Comparison of ENCODE assay signal across 27 cellular contexts in genomic region chr7:51279391-51280023, GRCh38. TPM values are rescaled to one million over a fixed set of nuclear protein-coding genes. Genes with fewer than 3 reads are reported as not detected.
DNase-seq lines count a peak whose midpoint lies in the region; ATAC-seq, FAIRE-seq and TF ChIP-seq lines count a peak whose summit lies in the region.
"Had no signal": no experiment of that assay in that cellular context is flagged by ENCODE, and none has a peak within 500 bp of the region (broad histone marks: within the 10 kb centered on the region; RNA-seq: fewer than 3 reads in every experiment).

No MANE protein-coding gene starts in this region.

- H3K27me3 ChIP-seq in SJCRH30 (no peaks in the 10 kb centered on the region), psoas muscle (ENCODE audit: insufficient read depth in 3 of 3, low read length in 2 of 3) (no peaks in the 10 kb centered on the region), body of pancreas (no peaks in the 10 kb centered on the region), PC-9 (ENCODE audit: insufficient read depth, low read depth) (no peaks in the 10 kb centered on the region)
- H3K27me3 ChIP-seq: breast epithelium, neutrophil, upper lobe of left lung had no signal

- H3F3A ChIP-seq in PC-9 (ENCODE audit: insufficient read depth, low read depth), result 0 out of 2 replicates have a peak, but pooled peaks cover 7% of the 10 kb centered on the region

- TF ChIP-seq POLR2A in body of pancreas (IDR thresholded peaks at IDR 0.05), result no peak

- FAIRE-seq in islet of Langerhans (lab: Jason Lieb, UNC), result peak; percentile 79
- FAIRE-seq: H54, HTR-8/SVneo, K562 had no signal

- 40 to 66% (median 51%) methylated on average over 6 of the region's 6 CpGs for WGBS in psoas muscle, 3 donors
- 85% methylated on average over 6 of the region's 6 CpGs for WGBS in body of pancreas, 2 donors

- H3K36me3 ChIP-seq in SJCRH30 (no peaks in the 10 kb centered on the region), psoas muscle (ENCODE audit: insufficient read depth in 1 of 2, low read depth in 1 of 2) (no peaks in the 10 kb centered on the region), body of pancreas (replicated peaks in 1 of 2; ENCODE audit: insufficient read depth in 1 of 2, low read depth in 2 of 2) (no peaks in the 10 kb centered on the region), PC-9 (ENCODE audit: low read depth) (no peaks in the 10 kb centered on the region)
- H3K36me3 ChIP-seq: breast epithelium, left ventricle myocardium inferior, neutrophil, upper lobe of left lung had no signal

- peaks cover 20% of the 10 kb centered on the region for H3K4me1 ChIP-seq in SJCRH30
- peaks cover 41% of the 10 kb centered on the region for H3K4me1 ChIP-seq in psoas muscle
- peaks cover 42% of the 10 kb centered on the region for H3K4me1 ChIP-seq in body of pancreas
- no peaks in the 10 kb centered on the region; the same call in 1 of the 2 replicates for H3K4me1 ChIP-seq in PC-9 (replicated peaks; ENCODE audit: insufficient read depth)
- H3K4me1 ChIP-seq: breast epithelium, upper lobe of left lung had no signal

- DNase-seq in Ammon's horn (ENCODE audit: low spot score), result peak; percentile 2
- peak in 1 of 2 experiments; percentile 37 for DNase-seq in SJCRH30
- no peak for DNase-seq in psoas muscle
- DNase-seq in body of pancreas, result no peak
- DNase-seq in left colon, result no peak
- DNase-seq in pons (ENCODE audit: low spot score), result no peak
- DNase-seq in PC-9, result no peak
- DNase-seq: activated CD4-positive, alpha-beta T cell treated with anti-CD3 and anti-CD28 coated beads for 36 hours; AML-193; CD4-positive, alpha-beta memory T cell; left ventricle myocardium inferior; mesendoderm; NCI-H1105; SHP77 treated with DMSO at 0.1 percent for 48 hours; upper lobe of left lung had no signal

- no peak overlapping the region for H3K4me2 ChIP-seq in PC-9

- CTCF ChIA-PET in PC-9 (lab: Charles Lee), result no interaction called here

- H3K27ac ChIP-seq in SJCRH30 (peak overlapping the region; percentile 69), psoas muscle (peak overlapping the region; percentile 92), body of pancreas (no peak overlapping the region), PC-9 (no peak overlapping the region)
- H3K27ac ChIP-seq: breast epithelium, neutrophil, upper lobe of left lung had no signal

- H2AFZ ChIP-seq in PC-9, result no peak overlapping the region

- H3K4me3 ChIP-seq in SJCRH30 (no peak overlapping the region), psoas muscle (no peak overlapping the region), body of pancreas (no peak overlapping the region), PC-9 (no peak overlapping the region)
- H3K4me3 ChIP-seq: breast epithelium, K562, left ventricle myocardium inferior, upper lobe of left lung had no signal

- H4K20me1 ChIP-seq in PC-9 (ENCODE audit: insufficient read depth), result peaks cover 3% of the 10 kb centered on the region; the same call in 1 of the 2 replicates

- no peak for ATAC-seq in psoas muscle
- ATAC-seq in body of pancreas, result no peak
- ATAC-seq in left colon, result no peak
- ATAC-seq: activated CD4-positive, alpha-beta T cell treated with anti-CD3 and anti-CD28 coated beads for 36 hours; activated T-helper 17 cell treated with anti-CD3 and anti-CD28 coated beads, Interleukin-2, amount 50 U/mL, for 72 hours; K562; Panc1; stimulated activated memory B cell treated with anti-CD40 and anti-IgM and Interleukin-4, amounts not matched to agents 10 μg/mL and 1 μg/mL and 100 μg/mL, for 72 hours had no signal

- TF ChIP-seq CTCF in psoas muscle (IDR thresholded peaks at IDR 0.05) (no peak), body of pancreas (IDR thresholded peaks at IDR 0.05) (no peak), PC-9 (conservative IDR thresholded peaks at IDR 0.05) (no peak)

- intact Hi-C loops in psoas muscle (cut with DNase I) (loop anchor here (2.0 to 5.0 kb wide), 2 partner anchors 35 to 47 kb away; no protein-coding TSS in a partner anchor), body of pancreas (cut with DNase I) (no loop called here), left colon (cut with DNase I, micrococcal nuclease) (no loop called here), PC-9 (cut with micrococcal nuclease; ENCODE audit: unreplicated experiment) (no loop called here)

- no peaks in the 10 kb centered on the region for H3K9me3 ChIP-seq in SJCRH30 (replicated peaks)
- H3K9me3 ChIP-seq in psoas muscle, result no peaks in the 10 kb centered on the region
- no peaks in the 10 kb centered on the region for H3K9me3 ChIP-seq in body of pancreas
- peaks cover 9% of the 10 kb centered on the region for H3K9me3 ChIP-seq in PC-9 (ENCODE audit: insufficient read depth, low read depth)
- H3K9me3 ChIP-seq: breast epithelium, neutrophil had no signal

- peaks cover 17% of the 10 kb centered on the region; the same call in 1 of the 2 replicates for H3K79me2 ChIP-seq in PC-9 (ENCODE audit: low read depth)

- no peaks in the 10 kb centered on the region for H3K9me2 ChIP-seq in PC-9 (ENCODE audit: insufficient read depth)

- BruUV-seq in PC-9 (replicated peaks; lab: Mats Ljungman, UMichigan), result no TSS peak

- POLR2A ChIA-PET in PC-9 (lab: Charles Lee; ENCODE audit: unreplicated experiment), result no interaction called here

RNA-seq across cellular contexts. Expression of gene COBL, which starts 37.1 kb away (rescaled TPM):
- 0.03 and 0.04 TPM in 2 replicates for total RNA-seq in SJCRH30 (2014; rRNA removed; shearing (Covaris generic))
- total RNA-seq in psoas muscle (100 to 1,000 TPM in 3 of 4 donors, 10 to 100 TPM in 1; 57.5 to 139 (median 117) TPM), body of pancreas (10 to 100 TPM; 22.3 to 25.4 TPM), left colon (10 to 100 TPM; 66.1 to 75.7 TPM), PC-9 (2021) (49.4 and 51.4 TPM in 2 replicates)
- 100 to 1,000 TPM in 2 of 3 donors, 10 to 100 TPM in 1; 59.5 to 122 (median 115) TPM for polyA plus RNA-seq in psoas muscle
- total RNA-seq: A673; activated CD4-positive, alpha-beta T cell treated with anti-CD3 and anti-CD28 coated beads for 36 hours; activated T-helper 17 cell treated with anti-CD3 and anti-CD28 coated beads, Interleukin-2, amount 50 U/mL, for 72 hours; CD4-positive, alpha-beta memory T cell; glomerular endothelial cell; pulmonary artery endothelial cell had no signal
- polyA plus RNA-seq: CD4-positive, alpha-beta memory T cell had no signal

Comparison
In these comparisons a context has a peak if more than half of its experiments do, and no peak if none do; other contexts are left out.
1. H3K27ac ChIP-seq: peak in SJCRH30 (single experiment) and psoas muscle (single experiment); none in body of pancreas (0 of 4) and PC-9 (single experiment).
2. RNA of gene COBL, which starts 37.1 kb away (total RNA-seq): 57.5 to 139 TPM in psoas muscle, 66.1 to 75.7 TPM in left colon, 49.4 to 51.4 TPM in PC-9 and 22.3 to 25.4 TPM in body of pancreas; 0.03 to 0.04 TPM in SJCRH30; every median in the first group is over 10 times any median in the second.
3. intact Hi-C loops: an anchor here in psoas muscle (2.0 to 5.0 kb wide); none called in body of pancreas, left colon and PC-9.